In genomic region chr16:10312784-10313724, GRCh38 we compare ENCODE assay signal across 9 cellular contexts.
DNase-seq lines count a peak whose midpoint lies in the region; ATAC-seq lines count a peak whose summit lies in the region.
"Had no signal": no experiment of that assay in that cellular context is flagged by ENCODE, and none has a peak within 500 bp of the region (broad histone marks: within the 10 kb centered on the region; RNA-seq: fewer than 3 reads in every experiment).

No MANE protein-coding gene starts in this region.

- H3K4me1 Mint-ChIP-seq in stimulated activated effector memory CD8-positive, alpha-beta T cell treated with anti-CD3 and anti-CD28 coated beads, Interleukin-12 subunit alpha, Interleukin-12 subunit beta, amount 100 ng/mL, for 72 hours, result peaks cover 4% of the 10 kb centered on the region

- H3K4me3 Mint-ChIP-seq in stimulated activated effector memory CD8-positive, alpha-beta T cell treated with anti-CD3 and anti-CD28 coated beads, Interleukin-12 subunit alpha, Interleukin-12 subunit beta, amount 100 ng/mL, for 72 hours, result no peak overlapping the region

- no peak for DNase-seq in stimulated activated effector memory CD8-positive, alpha-beta T cell treated with anti-CD3 and anti-CD28 coated beads, Interleukin-12 subunit alpha, Interleukin-12 subunit beta, amount 100 ng/mL, for 72 hours (ENCODE audit: low spot score in 2 of 2)
- no peak for DNase-seq in NCI-H1417 treated with DMSO at 0.1 percent for 48 hours (lab: John Stamatoyannopoulos, UW)
- DNase-seq: GF-D8; stimulated activated naive CD4-positive, alpha-beta T cell had no signal

- peak; percentile 82 for ATAC-seq in GM19025 (IDR thresholded peaks at IDR 0.05; ENCODE audit: low read depth, unreplicated experiment)
- peak; percentile 88 for ATAC-seq in HG02678 (IDR thresholded peaks at IDR 0.05; ENCODE audit: unreplicated experiment)
- ATAC-seq in HG03571 (IDR thresholded peaks at IDR 0.05; ENCODE audit: unreplicated experiment), result peak; percentile 89
- ATAC-seq in stimulated activated effector memory CD8-positive, alpha-beta T cell treated with anti-CD3 and anti-CD28 coated beads, Interleukin-12 subunit alpha, Interleukin-12 subunit beta, amount 100 ng/mL, for 72 hours, result peak; percentile 28
- ATAC-seq in GM19455 (IDR thresholded peaks at IDR 0.05; ENCODE audit: unreplicated experiment), result no peak
- no peak for ATAC-seq in HG03039 (IDR thresholded peaks at IDR 0.05; ENCODE audit: unreplicated experiment)

- H3K9me3 Mint-ChIP-seq in stimulated activated effector memory CD8-positive, alpha-beta T cell treated with anti-CD3 and anti-CD28 coated beads, Interleukin-12 subunit alpha, Interleukin-12 subunit beta, amount 100 ng/mL, for 72 hours, result no peaks in the 10 kb centered on the region

- H3K36me3 Mint-ChIP-seq in stimulated activated effector memory CD8-positive, alpha-beta T cell treated with anti-CD3 and anti-CD28 coated beads, Interleukin-12 subunit alpha, Interleukin-12 subunit beta, amount 100 ng/mL, for 72 hours, result no peaks in the 10 kb centered on the region

- H3K27ac Mint-ChIP-seq in stimulated activated effector memory CD8-positive, alpha-beta T cell treated with anti-CD3 and anti-CD28 coated beads, Interleukin-12 subunit alpha, Interleukin-12 subunit beta, amount 100 ng/mL, for 72 hours, result no peak overlapping the region

Comparison
In these comparisons a context has a peak if more than half of its experiments do, and no peak if none do; other contexts are left out.
1. ATAC-seq: peak in GM19025 (single experiment), HG02678 (single experiment), HG03571 (single experiment) and stimulated activated effector memory CD8-positive, alpha-beta T cell treated with anti-CD3 and anti-CD28 coated beads, Interleukin-12 subunit alpha, Interleukin-12 subunit beta, amount 100 ng/mL, for 72 hours (single experiment); none in GM19455 (single experiment) and HG03039 (single experiment).